In the genomic region with DNA sequence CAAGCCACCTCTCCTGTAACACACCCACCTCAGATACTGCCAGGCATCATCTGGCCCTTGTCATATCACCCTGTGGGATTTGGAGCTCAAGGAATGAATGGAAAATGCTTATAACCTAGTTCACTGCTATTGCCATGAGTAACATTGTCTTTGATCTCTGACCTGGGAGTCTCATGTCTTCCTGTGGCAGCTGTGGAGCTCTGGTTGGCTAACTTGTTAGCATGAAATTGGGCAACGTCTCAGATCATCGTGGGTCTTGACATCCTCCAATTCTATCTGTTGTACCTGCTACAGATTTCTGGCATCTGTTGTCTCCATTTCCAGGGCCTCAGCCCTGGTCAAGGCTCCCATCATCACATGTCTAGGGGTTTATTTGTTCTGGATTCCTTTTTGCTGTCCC, we compare ENCODE assay signal across 21 cellular contexts. TPM values are rescaled to one million over a fixed set of nuclear protein-coding genes. Genes with fewer than 3 reads are reported as not detected.
A peak's percentile ranks its signal among the peaks of the same experiment; 100 is the strongest.
DNase-seq lines count a peak whose midpoint lies in the region; ATAC-seq and TF ChIP-seq lines count a peak whose summit lies in the region.
"Had no signal": no experiment of that assay in that cellular context is flagged by ENCODE, and none has a peak within 500 bp of the region (broad histone marks: within the 10 kb centered on the region; RNA-seq: fewer than 3 reads in every experiment).

No MANE protein-coding gene starts in this region.

- no peaks in the 10 kb centered on the region for H3K9me3 Mint-ChIP-seq in activated naive CD4-positive, alpha-beta T cell treated with anti-CD3 and anti-CD28 coated beads, Interleukin-2, amount 50 U/mL, for 72 hours
- no peaks in the 10 kb centered on the region for H3K9me3 Mint-ChIP-seq in Calu3 (ENCODE audit: low read depth, unreplicated experiment)
- H3K9me3 Mint-ChIP-seq: CD4-positive, alpha-beta T cell; HFFc6 had no signal

- no peaks in the 10 kb centered on the region for H3K36me3 ChIP-seq in HEK293 (ENCODE audit: control insufficient read depth in 2 of 2, insufficient read depth in 1 of 2, low read length in 2 of 2)
- H3K36me3 ChIP-seq: BE2C, SJCRH30 had no signal

- DNase-seq in activated naive CD4-positive, alpha-beta T cell treated with anti-CD3 and anti-CD28 coated beads, Interleukin-2, amount 50 U/mL, for 72 hours (ENCODE audit: low spot score in 2 of 2): no peak
- no peak for DNase-seq in activated naive CD4-positive, alpha-beta T cell treated with Interleukin-2 at 50 U/mL for 16 hours
- DNase-seq in OCI-M1 (lab: John Stamatoyannopoulos, UW) (peak; percentile 37), fibroblast of mammary gland (ENCODE audit: low read depth) (peak; percentile 39), Calu3 (no peak)
- DNase-seq: BE2C; Caco-2; CD4-positive, alpha-beta T cell; DMS153; HFFc6; NCI-H187; NCI-H2107; NCI-H226; NCI-H524; NCI-H82; PC-9; SJCRH30 had no signal

- H3K36me3 Mint-ChIP-seq in activated naive CD4-positive, alpha-beta T cell treated with anti-CD3 and anti-CD28 coated beads, Interleukin-2, amount 50 U/mL, for 72 hours: no peaks in the 10 kb centered on the region
- H3K36me3 Mint-ChIP-seq in Calu3 (ENCODE audit: insufficient read depth, unreplicated experiment): no peaks in the 10 kb centered on the region

- H3K4me1 ChIP-seq in HEK293 (ENCODE audit: control insufficient read depth, insufficient read depth, low read length): no peaks in the 10 kb centered on the region
- H3K4me1 ChIP-seq: BE2C, SJCRH30 had no signal

- peak; percentile 11 to 46 for ATAC-seq in activated naive CD4-positive, alpha-beta T cell treated with anti-CD3 and anti-CD28 coated beads, Interleukin-2, amount 50 U/mL, for 72 hours
- ATAC-seq in GM21786 (IDR thresholded peaks at IDR 0.05; ENCODE audit: unreplicated experiment) (no peak), HG03280 (IDR thresholded peaks at IDR 0.05; ENCODE audit: unreplicated experiment) (no peak)

- H3K9me3 ChIP-seq in HEK293 (ENCODE audit: control insufficient read depth, insufficient read depth, low read depth, low read length): no peaks in the 10 kb centered on the region
- H3K9me3 ChIP-seq: BE2C, SJCRH30 had no signal

- no peaks in the 10 kb centered on the region for H3K4me1 Mint-ChIP-seq in Calu3 (ENCODE audit: low read depth, unreplicated experiment)

- H3K4me3 ChIP-seq in HEK293 (ENCODE audit: low read depth, low read length) (no peak overlapping the region), fibroblast of mammary gland (ENCODE audit: control insufficient read depth, low read depth, low read length) (no peak overlapping the region)
- H3K4me3 ChIP-seq: PC-9, SJCRH30 had no signal

- H3K27me3 Mint-ChIP-seq in Calu3 (ENCODE audit: unreplicated experiment): no peaks in the 10 kb centered on the region

- no peak overlapping the region for H3K27ac Mint-ChIP-seq in activated naive CD4-positive, alpha-beta T cell treated with anti-CD3 and anti-CD28 coated beads, Interleukin-2, amount 50 U/mL, for 72 hours
- H3K27ac Mint-ChIP-seq in Calu3 (ENCODE audit: unreplicated experiment): no peak overlapping the region
- H3K27ac Mint-ChIP-seq: CD4-positive, alpha-beta T cell; HFFc6 had no signal

- POLR2A ChIA-PET in HEK293 (lab: Yijun Ruan, JAX): no interaction called here

- BruUV-seq in Calu3 (replicated peaks; lab: Mats Ljungman, UMichigan): no TSS peak

- H3K4me3 Mint-ChIP-seq in Calu3 (ENCODE audit: low read depth, unreplicated experiment): no peak overlapping the region
- H3K4me3 Mint-ChIP-seq: CD4-positive, alpha-beta T cell; HFFc6 had no signal

- intact Hi-C loops in Calu3 (cut with micrococcal nuclease; ENCODE audit: unreplicated experiment): no loop called here

- CTCF ChIA-PET in HEK293 (lab: Yijun Ruan, JAX): no interaction called here
- CTCF ChIA-PET in Calu3 (lab: Charles Lee): no interaction called here

- TF ChIP-seq CTCF in HEK293 (tag by site-specific recombination; IDR thresholded peaks at IDR 0.05) (no peak), fibroblast of mammary gland (conservative IDR thresholded peaks at IDR 0.05; ENCODE audit: control insufficient read depth, insufficient read depth, low read depth, low read length) (no peak), Calu3 (IDR thresholded peaks at IDR 0.05; ENCODE audit: unreplicated experiment) (no peak)

- no peak overlapping the region for H3K27ac ChIP-seq in HEK293 (ENCODE audit: extremely low read depth, low read depth, low read length)
- H3K27ac ChIP-seq: PC-9, SJCRH30 had no signal

TF ChIP-seq in HEK293, 187 proteins besides CTCF, POLR2A, EP300 and RAD21:
- TF ChIP-seq ZNF133 (tag by site-specific recombination; IDR thresholded peaks at IDR 0.05): peak; percentile 65; the same call in 1 of the 2 replicates
- TF ChIP-seq, protein P1, sequence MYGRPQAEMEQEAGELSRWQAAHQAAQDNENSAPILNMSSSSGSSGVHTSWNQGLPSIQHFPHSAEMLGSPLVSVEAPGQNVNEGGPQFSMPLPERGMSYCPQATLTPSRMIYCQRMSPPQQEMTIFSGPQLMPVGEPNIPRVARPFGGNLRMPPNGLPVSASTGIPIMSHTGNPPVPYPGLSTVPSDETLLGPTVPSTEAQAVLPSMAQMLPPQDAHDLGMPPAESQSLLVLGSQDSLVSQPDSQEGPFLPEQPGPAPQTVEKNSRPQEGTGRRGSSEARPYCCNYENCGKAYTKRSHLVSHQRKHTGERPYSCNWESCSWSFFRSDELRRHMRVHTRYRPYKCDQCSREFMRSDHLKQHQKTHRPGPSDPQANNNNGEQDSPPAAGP (tag by site-specific recombination; IDR thresholded peaks at IDR 0.05): no peak

RNA-seq across cellular contexts. Expression of a gene that starts 2.2 kb away (rescaled TPM):
- not detected for total RNA-seq in activated naive CD4-positive, alpha-beta T cell treated with anti-CD3 and anti-CD28 coated beads, Interleukin-2, amount 50 U/mL, for 72 hours
- total RNA-seq in Calu3 (2022): 0.59 and 1.2 TPM in 2 replicates
- total RNA-seq: Caco-2; CD4-positive, alpha-beta T cell; H1; HFFc6; SJCRH30 had no signal

RNA-seq across cellular contexts. Expression of a gene that starts 16.5 kb away (rescaled TPM):
- 1 to 10 TPM in 1 of 2 donors, under 1 TPM in 1; 0.50 to 3.4 TPM for total RNA-seq in activated naive CD4-positive, alpha-beta T cell treated with anti-CD3 and anti-CD28 coated beads, Interleukin-2, amount 50 U/mL, for 72 hours
- 14.3 TPM in 2 replicates for total RNA-seq in Calu3 (2022)

RNA-seq across cellular contexts. Expression of a gene that starts 28.0 kb away (rescaled TPM):
- total RNA-seq in activated naive CD4-positive, alpha-beta T cell treated with anti-CD3 and anti-CD28 coated beads, Interleukin-2, amount 50 U/mL, for 72 hours: under 1 TPM; 0.10 to 0.57 TPM
- total RNA-seq in Calu3 (2022): 283 and 325 TPM in 2 replicates

Comparison
In these comparisons a context has a peak if more than half of its experiments do, and no peak if none do; other contexts are left out.
1. ATAC-seq: peak in activated naive CD4-positive, alpha-beta T cell treated with anti-CD3 and anti-CD28 coated beads, Interleukin-2, amount 50 U/mL, for 72 hours (2 of 2); none in GM21786 (single experiment) and HG03280 (single experiment).
2. DNase-seq: peak in OCI-M1 (single experiment) and fibroblast of mammary gland (single experiment); none in activated naive CD4-positive, alpha-beta T cell treated with anti-CD3 and anti-CD28 coated beads, Interleukin-2, amount 50 U/mL, for 72 hours (0 of 2), activated naive CD4-positive, alpha-beta T cell treated with Interleukin-2 at 50 U/mL for 16 hours (single experiment) and Calu3 (single experiment).
3. RNA of a gene that starts 28.0 kb away (total RNA-seq): 283 to 325 TPM in Calu3; 0.10 to 0.57 TPM in activated naive CD4-positive, alpha-beta T cell treated with anti-CD3 and anti-CD28 coated beads, Interleukin-2, amount 50 U/mL, for 72 hours; every median in the first group is over 100 times any median in the second.